Comparison of ENCODE assay signal across 22 cellular contexts in the genomic region with DNA sequence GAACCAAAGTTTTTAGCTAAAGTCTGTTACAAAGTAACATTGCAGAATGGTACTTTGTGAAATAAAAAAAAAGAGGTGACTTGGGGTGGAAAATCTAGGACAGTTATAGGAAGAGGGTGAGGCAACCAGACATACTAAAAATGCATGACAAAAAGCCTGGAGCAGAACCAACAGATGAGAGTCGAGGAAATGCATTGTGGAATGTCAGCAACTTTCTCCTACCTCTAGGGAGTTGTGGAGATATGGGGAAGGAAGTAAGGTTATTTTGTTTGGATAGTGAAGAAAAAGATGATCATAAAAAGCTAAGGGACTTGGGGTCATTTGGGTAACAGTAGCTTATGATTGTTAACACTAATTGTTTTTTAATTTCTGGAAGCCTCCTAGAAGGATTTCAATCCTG.
DNase-seq lines count a peak whose midpoint lies in the region; ATAC-seq, FAIRE-seq and TF ChIP-seq lines count a peak whose summit lies in the region.
"Had no signal": no experiment of that assay in that cellular context is flagged by ENCODE, and none has a peak within 500 bp of the region (broad histone marks: within the 10 kb centered on the region; RNA-seq: fewer than 3 reads in every experiment).

No MANE protein-coding gene starts in this region.

- no peak overlapping the region for H3K27ac ChIP-seq in trophoblast cell (ENCODE audit: low read depth, low read length)
- no peak overlapping the region for H3K27ac ChIP-seq in esophagus squamous epithelium
- no peak overlapping the region for H3K27ac ChIP-seq in body of pancreas
- H3K27ac ChIP-seq: 22Rv1 had no signal

- peak; percentile 34; the same call in 1 of the 2 replicates for ATAC-seq in WTC11
- ATAC-seq in body of pancreas = no peak

- no peak overlapping the region for H2BK5ac ChIP-seq in trophoblast cell (ENCODE audit: low read depth, low read length, poor library complexity)

- no CpG with 5 or more reads among the region's 1 CpG for WGBS in trophoblast cell (ENCODE audit: extremely low coverage, insufficient coverage, insufficient read length)
- 29 to 35% methylated on average over 1 of the region's 1 CpG for WGBS in esophagus squamous epithelium, 2 donors
- WGBS in body of pancreas, 2 donors = 22 to 31% methylated on average over 1 of the region's 1 CpG

- FAIRE-seq in D721Med (lab: Jason Lieb, UNC) = peak; percentile 68
- FAIRE-seq: A204.1, G401.6, GM12891 had no signal

- no peaks in the 10 kb centered on the region for H3K27me3 ChIP-seq in trophoblast cell (ENCODE audit: insufficient read depth, low read length)
- no peaks in the 10 kb centered on the region for H3K27me3 ChIP-seq in esophagus squamous epithelium
- H3K27me3 ChIP-seq in body of pancreas = no peaks in the 10 kb centered on the region

- no peak overlapping the region for H3K4ac ChIP-seq in trophoblast cell (ENCODE audit: low read depth, low read length)

- no peak overlapping the region for H3K27ac Mint-ChIP-seq in activated CD4-positive, alpha-beta T cell treated with anti-CD3 and anti-CD28 coated beads, Interleukin-2, amount 10 ng/mL, durations not matched to agents 24 days and 14 days
- H3K27ac Mint-ChIP-seq in WTC11 = no peak overlapping the region
- H3K27ac Mint-ChIP-seq: B cell; CD14-positive monocyte; CD4-positive, alpha-beta memory T cell; CD4-positive, CD25-positive, alpha-beta regulatory T cell; CD8-positive, alpha-beta memory T cell had no signal

- H3K4me3 ChIP-seq in trophoblast cell (ENCODE audit: low read depth, low read length) (no peak overlapping the region), esophagus squamous epithelium (no peak overlapping the region), body of pancreas (no peak overlapping the region)

- no peak overlapping the region for H3K23ac ChIP-seq in trophoblast cell (ENCODE audit: low read length)

- H2AK5ac ChIP-seq in trophoblast cell (ENCODE audit: low read length) = no peak overlapping the region

- intact Hi-C loops in activated CD4-positive, alpha-beta T cell treated with anti-CD3 and anti-CD28 coated beads, Interleukin-2, amount 10 ng/mL, durations not matched to agents 24 days and 14 days (cut with micrococcal nuclease) = no loop called here
- intact Hi-C loops in esophagus squamous epithelium (cut with DNase I) = no loop called here
- intact Hi-C loops in body of pancreas (cut with DNase I) = no loop called here

- DNase-seq in activated CD4-positive, alpha-beta T cell treated with anti-CD3 and anti-CD28 coated beads, Interleukin-2, amount 10 ng/mL, durations not matched to agents 24 days and 14 days = peak; percentile 7
- DNase-seq in activated CD4-positive, alpha-beta T cell treated with anti-CD3 and anti-CD28 coated beads, Interleukin-2, amount 50 U/mL, for 4 hours = no peak
- DNase-seq in D721Med (ENCODE audit: insufficient read length, low spot score) (no peak), WTC11 (ENCODE audit: low spot score) (no peak), trophoblast cell (peak; percentile 12 to 61), NCI-H345 (lab: John Stamatoyannopoulos, UW) (no peak), esophagus squamous epithelium (lab: John Stamatoyannopoulos, UW) (no peak), body of pancreas (no peak)
- DNase-seq: AML-193; C1 segment of cervical spinal cord; CD4-positive, alpha-beta memory T cell; CD4-positive, CD25-positive, alpha-beta regulatory T cell; CD8-positive, alpha-beta memory T cell; COR-L47; DMS79 treated with DMSO at 0.1 percent for 48 hours; GF-D8 had no signal

- no peak overlapping the region for H2AFZ ChIP-seq in trophoblast cell (ENCODE audit: insufficient read depth, low read length, poor library complexity)

- H2BK12ac ChIP-seq in trophoblast cell (ENCODE audit: low read length) = no peak overlapping the region

- no peak overlapping the region for H3K4me2 ChIP-seq in trophoblast cell (ENCODE audit: low read length)

- TF ChIP-seq POLR2A in esophagus squamous epithelium (IDR thresholded peaks at IDR 0.05) (no peak), body of pancreas (IDR thresholded peaks at IDR 0.05) (no peak)

- no peaks in the 10 kb centered on the region for H3K79me2 ChIP-seq in trophoblast cell (ENCODE audit: control insufficient read depth, insufficient read depth, low read length, poor library complexity)

- H2BK120ac ChIP-seq in trophoblast cell (ENCODE audit: insufficient read depth, low read length, poor library complexity) = no peak overlapping the region

- H4K91ac ChIP-seq in trophoblast cell (ENCODE audit: low read depth, low read length) = no peak overlapping the region

- no peak overlapping the region for H3K9ac ChIP-seq in trophoblast cell (ENCODE audit: low read length)

- no peaks in the 10 kb centered on the region for H3K79me1 ChIP-seq in trophoblast cell (ENCODE audit: low read length)

- peaks cover 11% of the 10 kb centered on the region for H3K27me3 Mint-ChIP-seq in activated CD4-positive, alpha-beta T cell treated with anti-CD3 and anti-CD28 coated beads, Interleukin-2, amount 10 ng/mL, durations not matched to agents 24 days and 14 days
- H3K27me3 Mint-ChIP-seq in WTC11 (ENCODE audit: low read depth) = no peaks in the 10 kb centered on the region

- POLR2A ChIA-PET in WTC11 (lab: Charles Lee) = no interaction called here

- H4K8ac ChIP-seq in trophoblast cell (ENCODE audit: low read depth, low read length) = no peak overlapping the region

- H3K4me1 ChIP-seq in trophoblast cell (ENCODE audit: control insufficient read depth in 1 of 2, insufficient read depth in 2 of 2, low read length in 2 of 2) (no peaks in the 10 kb centered on the region), esophagus squamous epithelium (no peaks in the 10 kb centered on the region), body of pancreas (no peaks in the 10 kb centered on the region)

- no peak overlapping the region for H3K18ac ChIP-seq in trophoblast cell (ENCODE audit: low read length)

- H4K12ac ChIP-seq in trophoblast cell (ENCODE audit: low read depth, low read length) = no peak overlapping the region

- H3K36me3 ChIP-seq in trophoblast cell (ENCODE audit: control insufficient read depth in 1 of 2, insufficient read depth in 2 of 2, low read length in 2 of 2) = no peaks in the 10 kb centered on the region
- H3K36me3 ChIP-seq in esophagus squamous epithelium = no peaks in the 10 kb centered on the region
- no peaks in the 10 kb centered on the region for H3K36me3 ChIP-seq in body of pancreas (replicated peaks in 1 of 2; ENCODE audit: insufficient read depth in 1 of 2, low read depth in 2 of 2)

- H3K36me3 Mint-ChIP-seq in activated CD4-positive, alpha-beta T cell treated with anti-CD3 and anti-CD28 coated beads, Interleukin-2, amount 10 ng/mL, durations not matched to agents 24 days and 14 days (ENCODE audit: low read depth) = no peaks in the 10 kb centered on the region
- H3K36me3 Mint-ChIP-seq in WTC11 = peaks cover 11% of the 10 kb centered on the region
- H3K36me3 Mint-ChIP-seq: CD14-positive monocyte; CD4-positive, alpha-beta memory T cell; CD4-positive, CD25-positive, alpha-beta regulatory T cell; CD8-positive, alpha-beta memory T cell had no signal

- no peaks in the 10 kb centered on the region for H3K4me1 Mint-ChIP-seq in activated CD4-positive, alpha-beta T cell treated with anti-CD3 and anti-CD28 coated beads, Interleukin-2, amount 10 ng/mL, durations not matched to agents 24 days and 14 days
- peaks cover 10% of the 10 kb centered on the region for H3K4me1 Mint-ChIP-seq in WTC11
- H3K4me1 Mint-ChIP-seq: B cell; CD14-positive monocyte; CD4-positive, alpha-beta memory T cell; CD4-positive, CD25-positive, alpha-beta regulatory T cell; CD8-positive, alpha-beta memory T cell had no signal

- no peaks in the 10 kb centered on the region for H3K9me3 ChIP-seq in trophoblast cell (ENCODE audit: insufficient read depth, low read depth, low read length)
- no peaks in the 10 kb centered on the region for H3K9me3 ChIP-seq in esophagus squamous epithelium
- no peaks in the 10 kb centered on the region for H3K9me3 ChIP-seq in body of pancreas

- CTCF ChIA-PET in WTC11 (lab: Charles Lee) = interaction anchor here (0.6 kb wide), 1 partner anchor 480 kb away, joined by 3 read pairs; no protein-coding TSS in a partner anchor

- no peak overlapping the region for H3K4me3 Mint-ChIP-seq in activated CD4-positive, alpha-beta T cell treated with anti-CD3 and anti-CD28 coated beads, Interleukin-2, amount 10 ng/mL, durations not matched to agents 24 days and 14 days
- no peak overlapping the region for H3K4me3 Mint-ChIP-seq in WTC11
- H3K4me3 Mint-ChIP-seq: B cell; CD14-positive monocyte; CD4-positive, alpha-beta memory T cell; CD4-positive, CD25-positive, alpha-beta regulatory T cell; CD8-positive, alpha-beta memory T cell had no signal

- H3K14ac ChIP-seq in trophoblast cell (ENCODE audit: low read length) = no peak overlapping the region

- H3K9me3 Mint-ChIP-seq in activated CD4-positive, alpha-beta T cell treated with anti-CD3 and anti-CD28 coated beads, Interleukin-2, amount 10 ng/mL, durations not matched to agents 24 days and 14 days = no peaks in the 10 kb centered on the region
- H3K9me3 Mint-ChIP-seq in WTC11 = peaks cover 17% of the 10 kb centered on the region

- TF ChIP-seq CTCF in D721Med (IDR thresholded peaks at IDR 0.05; ENCODE audit: insufficient read depth, missing control alignments) = no peak
- no peak for TF ChIP-seq CTCF in WTC11 (IDR thresholded peaks at IDR 0.05)
- no peak for TF ChIP-seq CTCF in esophagus squamous epithelium (IDR thresholded peaks at IDR 0.05)
- no peak for TF ChIP-seq CTCF in body of pancreas (IDR thresholded peaks at IDR 0.05)

TF ChIP-seq in WTC11, 78 proteins besides CTCF, POLR2A, EP300 and RAD21 (continues in another document):
- TF ChIP-seq, protein P1, sequence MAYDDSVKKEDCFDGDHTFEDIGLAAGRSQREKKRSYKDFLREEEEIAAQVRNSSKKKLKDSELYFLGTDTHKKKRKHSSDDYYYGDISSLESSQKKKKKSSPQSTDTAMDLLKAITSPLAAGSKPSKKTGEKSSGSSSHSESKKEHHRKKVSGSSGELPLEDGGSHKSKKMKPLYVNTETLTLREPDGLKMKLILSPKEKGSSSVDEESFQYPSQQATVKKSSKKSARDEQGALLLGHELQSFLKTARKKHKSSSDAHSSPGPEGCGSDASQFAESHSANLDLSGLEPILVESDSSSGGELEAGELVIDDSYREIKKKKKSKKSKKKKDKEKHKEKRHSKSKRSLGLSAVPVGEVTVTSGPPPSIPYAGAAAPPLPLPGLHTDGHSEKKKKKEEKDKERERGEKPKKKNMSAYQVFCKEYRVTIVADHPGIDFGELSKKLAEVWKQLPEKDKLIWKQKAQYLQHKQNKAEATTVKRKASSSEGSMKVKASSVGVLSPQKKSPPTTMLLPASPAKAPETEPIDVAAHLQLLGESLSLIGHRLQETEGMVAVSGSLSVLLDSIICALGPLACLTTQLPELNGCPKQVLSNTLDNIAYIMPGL (CRISPR knock-in tag; IDR thresholded peaks at IDR 0.05) = no peak
- no peak for TF ChIP-seq ZNF219 (CRISPR knock-in tag; IDR thresholded peaks at IDR 0.05; ENCODE audit: borderline replicate concordance)
- no peak for TF ChIP-seq NR3C1 (CRISPR knock-in tag; conservative IDR thresholded peaks at IDR 0.05; ENCODE audit: low read depth)
- TF ChIP-seq NFATC4 (CRISPR knock-in tag; IDR thresholded peaks at IDR 0.05) = no peak
- TF ChIP-seq ATF3 (CRISPR knock-in tag; conservative IDR thresholded peaks at IDR 0.05) = no peak

Comparison
In these comparisons a context has a peak if more than half of its experiments do, and no peak if none do; other contexts are left out.
1. DNase-seq: peak in activated CD4-positive, alpha-beta T cell treated with anti-CD3 and anti-CD28 coated beads, Interleukin-2, amount 10 ng/mL, durations not matched to agents 24 days and 14 days (single experiment) and trophoblast cell (2 of 2); none in activated CD4-positive, alpha-beta T cell treated with anti-CD3 and anti-CD28 coated beads, Interleukin-2, amount 50 U/mL, for 4 hours (0 of 2), D721Med (single experiment), WTC11 (single experiment), NCI-H345 (single experiment), esophagus squamous epithelium (single experiment) and body of pancreas (0 of 4).